7 cellular contexts compared by ENCODE assay signal in the genomic region with DNA sequence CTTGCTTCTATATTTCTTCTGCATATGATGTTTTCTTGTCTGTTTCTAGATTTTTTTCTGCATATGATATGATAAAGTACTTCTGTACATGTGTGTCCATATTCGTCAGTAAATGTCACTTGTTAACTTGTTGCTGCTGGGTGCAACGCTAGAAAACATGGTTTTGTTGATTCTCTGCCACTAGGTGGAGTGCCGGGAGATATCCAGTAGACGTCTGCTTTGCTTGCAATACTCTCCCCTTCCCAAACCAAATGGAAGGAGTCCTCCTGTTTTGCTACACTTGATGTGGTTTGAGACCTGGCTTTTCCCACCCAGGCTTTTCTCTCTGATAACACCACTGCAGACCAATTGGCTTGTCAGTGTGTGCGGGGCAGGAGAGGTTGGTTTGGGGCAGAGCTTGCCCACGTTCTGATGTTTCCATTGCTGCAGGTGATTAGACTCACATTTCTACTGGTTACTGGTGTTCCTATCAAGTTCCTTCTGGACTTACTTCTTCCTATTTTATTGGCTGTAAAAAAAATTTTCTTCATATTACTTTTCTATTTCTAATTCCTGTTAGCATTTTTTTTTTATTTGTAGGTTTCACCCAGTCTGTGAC.
DNase-seq lines count a peak whose midpoint lies in the region; ATAC-seq and TF ChIP-seq lines count a peak whose summit lies in the region.

No MANE protein-coding gene starts in this region.

- no peaks in the 10 kb centered on the region for H3K27me3 Mint-ChIP-seq in CD8-positive, alpha-beta memory T cell

- no peaks in the 10 kb centered on the region for H3K27me3 ChIP-seq in RWPE2 (ENCODE audit: insufficient read depth, poor library complexity, severe bottlenecking)
- H3K27me3 ChIP-seq in CD8-positive, alpha-beta memory T cell (ENCODE audit: insufficient read depth, low read length, poor library complexity, severe bottlenecking) = no peaks in the 10 kb centered on the region

- H3K4me3 Mint-ChIP-seq in CD8-positive, alpha-beta memory T cell = no peak overlapping the region

- DNase-seq in HT1080 (ENCODE audit: low read depth) = peak; percentile 50
- no peak for DNase-seq in RWPE2 (ENCODE audit: low spot score)
- peak; percentile 53 for DNase-seq in glomerular visceral epithelial cell (ENCODE audit: extremely low spot score)
- DNase-seq in CD8-positive, alpha-beta memory T cell = no peak

- POLR2A ChIA-PET in CD8-positive, alpha-beta memory T cell (lab: Charles Lee) = no interaction called here

- H3K4me3 ChIP-seq in GM12875 (ENCODE audit: low read depth, low read length) (no peak overlapping the region), RWPE2 (ENCODE audit: severe bottlenecking) (no peak overlapping the region)
- H3K4me3 ChIP-seq in CD8-positive, alpha-beta memory T cell (ENCODE audit: low read length) = no peak overlapping the region

- no peaks in the 10 kb centered on the region for H3K36me3 ChIP-seq in RWPE2 (ENCODE audit: low read depth)
- no peaks in the 10 kb centered on the region for H3K36me3 ChIP-seq in CD8-positive, alpha-beta memory T cell (ENCODE audit: insufficient read depth, low read length)

- no peak overlapping the region for H3K27ac Mint-ChIP-seq in CD8-positive, alpha-beta memory T cell

- peaks cover 3 to 27% (median 9%) of the 10 kb centered on the region in 5 donors for H3K9me3 Mint-ChIP-seq in CD8-positive, alpha-beta memory T cell

- no peak overlapping the region for H3K27ac ChIP-seq in RWPE2 (ENCODE audit: poor library complexity, severe bottlenecking)
- H3K27ac ChIP-seq in CD8-positive, alpha-beta memory T cell (ENCODE audit: low read depth, low read length) = no peak overlapping the region

- ATAC-seq in RWPE2 (ENCODE audit: low read depth) (peak; percentile 84), GM18909 (IDR thresholded peaks at IDR 0.05; ENCODE audit: poor library complexity, unreplicated experiment) (no peak), GM21619 (IDR thresholded peaks at IDR 0.05; ENCODE audit: unreplicated experiment) (no peak)

- no peaks in the 10 kb centered on the region for H3K4me1 Mint-ChIP-seq in CD8-positive, alpha-beta memory T cell

- CTCF ChIA-PET in CD8-positive, alpha-beta memory T cell (lab: Charles Lee) = no interaction called here

- peak; percentile 29; the same call in 1 of the 2 replicates for TF ChIP-seq CTCF in GM12875 (IDR thresholded peaks at IDR 0.05; ENCODE audit: borderline replicate concordance, insufficient read depth, low read depth, low read length)
- peak; percentile 89 for TF ChIP-seq CTCF in RWPE2 (IDR thresholded peaks at IDR 0.05; ENCODE audit: poor library complexity, severe bottlenecking)

- no peaks in the 10 kb centered on the region for H3K36me3 Mint-ChIP-seq in CD8-positive, alpha-beta memory T cell

- H3K9me3 ChIP-seq in RWPE2 (ENCODE audit: severe bottlenecking) = no peaks in the 10 kb centered on the region
- H3K9me3 ChIP-seq in CD8-positive, alpha-beta memory T cell (ENCODE audit: low read length) = no peaks in the 10 kb centered on the region

- no peaks in the 10 kb centered on the region for H3K4me1 ChIP-seq in RWPE2 (ENCODE audit: insufficient read depth, poor library complexity, severe bottlenecking)
- no peaks in the 10 kb centered on the region for H3K4me1 ChIP-seq in CD8-positive, alpha-beta memory T cell (ENCODE audit: insufficient read depth, low read length)

Comparison
In these comparisons a context has a peak if more than half of its experiments do, and no peak if none do; other contexts are left out.
1. DNase-seq: peak in HT1080 (single experiment) and glomerular visceral epithelial cell (single experiment); none in RWPE2 (single experiment) and CD8-positive, alpha-beta memory T cell (0 of 5).